9 cellular contexts compared by ENCODE assay signal in the genomic region with DNA sequence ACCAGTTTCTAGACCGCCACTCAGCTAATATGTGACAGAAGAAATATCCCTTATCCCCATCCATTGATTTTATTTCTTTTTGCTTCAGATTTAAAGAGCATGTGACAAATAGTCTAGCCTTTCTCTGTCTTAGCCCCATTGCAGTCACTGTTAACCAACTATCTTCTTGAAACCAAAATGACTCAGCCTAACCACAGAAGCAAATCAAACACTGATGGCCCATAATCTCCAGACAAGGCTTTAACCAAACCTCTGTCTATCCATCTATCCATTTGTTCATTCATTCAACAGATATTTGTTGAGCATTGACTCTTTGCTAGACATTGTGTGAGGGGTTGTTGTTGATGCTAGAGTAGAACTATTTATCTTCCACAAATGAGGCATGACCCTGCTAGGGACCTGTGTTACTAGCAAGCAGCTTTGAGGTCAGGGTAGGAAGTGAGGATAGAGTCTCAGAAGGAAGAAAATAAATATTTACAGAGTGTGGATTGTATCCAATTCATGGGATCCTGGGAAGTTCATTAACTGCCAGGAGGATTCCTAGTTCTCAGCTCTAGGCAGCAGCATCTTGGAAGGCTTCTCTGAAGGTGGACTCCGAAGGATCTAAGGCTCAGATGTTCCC. TPM values are rescaled to one million over a fixed set of nuclear protein-coding genes. Genes with fewer than 3 reads are reported as not detected.
DNase-seq lines count a peak whose midpoint lies in the region; ATAC-seq and TF ChIP-seq lines count a peak whose summit lies in the region.
"Had no signal": no experiment of that assay in that cellular context is flagged by ENCODE, and none has a peak within 500 bp of the region (broad histone marks: within the 10 kb centered on the region; RNA-seq: fewer than 3 reads in every experiment).

No MANE protein-coding gene starts in this region.

- in situ Hi-C loops in transverse colon (cut with MboI; ENCODE audit: low pct_ligation_motif_present in 1 of 4, low pct_unique_long_range_greater_than_20kb in 1 of 4, low sequenced_read_pairs in 3 of 4) = no loop called here

- H3K9me3 ChIP-seq in transverse colon = no peaks in the 10 kb centered on the region

- H3K36me3 Mint-ChIP-seq in progenitor cell of endocrine pancreas (ENCODE audit: insufficient read depth) = peaks cover 31% of the 10 kb centered on the region

- TF ChIP-seq CTCF in progenitor cell of endocrine pancreas (IDR thresholded peaks at IDR 0.05; ENCODE audit: unreplicated experiment) = no peak
- TF ChIP-seq CTCF in transverse colon (IDR thresholded peaks at IDR 0.05) = no peak

- H3K4me3 Mint-ChIP-seq in progenitor cell of endocrine pancreas (ENCODE audit: low read depth) = no peak overlapping the region
- H3K4me3 Mint-ChIP-seq: nephron had no signal

- H3K27me3 Mint-ChIP-seq in progenitor cell of endocrine pancreas = no peaks in the 10 kb centered on the region

- no peak for TF ChIP-seq POLR2A in transverse colon (IDR thresholded peaks at IDR 0.05)

- H3K4me1 ChIP-seq in transverse colon = no peaks in the 10 kb centered on the region

- intact Hi-C loops in transverse colon (cut with DNase I; ENCODE audit: low total_unique reads) = no loop called here

- WGBS in transverse colon (ENCODE audit: low coverage in 1 of 2), 2 donors = 63 to 80% methylated on average over 1 to 2 of the region's 2 CpGs

- no peak overlapping the region for H3K27ac ChIP-seq in transverse colon

- TF ChIP-seq EP300 in transverse colon (IDR thresholded peaks at IDR 0.05; ENCODE audit: low read depth) = no peak

- peaks cover 20% of the 10 kb centered on the region for H3K9me3 Mint-ChIP-seq in progenitor cell of endocrine pancreas (ENCODE audit: low read depth)

- H3K4me3 ChIP-seq in transverse colon = no peak overlapping the region

- DNase-seq in EL (peak; percentile 50), astrocyte of the hippocampus (ENCODE audit: low read depth, low spot score) (peak; percentile 19), NCI-H2029 (lab: John Stamatoyannopoulos, UW) (no peak), NCI-H510A (lab: John Stamatoyannopoulos, UW) (no peak), progenitor cell of endocrine pancreas (ENCODE audit: low spot score, unreplicated experiment) (no peak), transverse colon (no peak)

- peaks cover 9% of the 10 kb centered on the region for H3K4me1 Mint-ChIP-seq in progenitor cell of endocrine pancreas (ENCODE audit: low read depth)
- H3K4me1 Mint-ChIP-seq: nephron had no signal

- ATAC-seq in GM21381 (IDR thresholded peaks at IDR 0.05; ENCODE audit: unreplicated experiment) (peak; percentile 96), HG03196 (IDR thresholded peaks at IDR 0.05; ENCODE audit: unreplicated experiment) (peak; percentile 96)

- H3K27me3 ChIP-seq in transverse colon = no peaks in the 10 kb centered on the region

- no peak overlapping the region for H3K27ac Mint-ChIP-seq in progenitor cell of endocrine pancreas
- H3K27ac Mint-ChIP-seq: nephron had no signal

- H3K36me3 ChIP-seq in transverse colon = no peaks in the 10 kb centered on the region

RNA-seq across cellular contexts. Expression of gene HNRNPH2, which starts 22.5 kb away (rescaled TPM):
- 72.4 and 77.8 TPM in 2 replicates for total RNA-seq in progenitor cell of endocrine pancreas
- total RNA-seq in transverse colon = 10 to 100 TPM in 3 of 4 donors, 1 to 10 TPM in 1; 9.7 to 46.1 (median 33.2) TPM

RNA-seq across cellular contexts. Expression of gene GLA, which starts 22.8 kb away (rescaled TPM):
- total RNA-seq in progenitor cell of endocrine pancreas (35.9 and 36.7 TPM in 2 replicates), transverse colon (10 to 100 TPM in 2 of 4 donors, 1 to 10 TPM in 2; 1.4 to 20.8 (median 13.5) TPM)

RNA-seq across cellular contexts. Expression of gene RPL36A, which starts 39.8 kb away (rescaled TPM):
- total RNA-seq in progenitor cell of endocrine pancreas (306 and 310 TPM in 2 replicates), transverse colon (100 to 1,000 TPM; 227 to 838 (median 617) TPM)

RNA-seq across cellular contexts. Expression of gene BTK, which starts 44.6 kb away (rescaled TPM):
- total RNA-seq in progenitor cell of endocrine pancreas = not detected in 2 replicates
- total RNA-seq in transverse colon = 1 to 10 TPM in 3 of 4 donors, under 1 TPM in 1; 0.40 to 7.9 (median 4.4) TPM

RNA-seq across cellular contexts. Expression of gene ARMCX4, which starts 54.7 kb away (rescaled TPM):
- total RNA-seq in progenitor cell of endocrine pancreas (19.7 and 21.9 TPM in 2 replicates), transverse colon (10 to 100 TPM in 2 of 4 donors, 1 to 10 TPM in 2; 3.8 to 41.5 (median 10.6) TPM)

Comparison
In these comparisons a context has a peak if more than half of its experiments do, and no peak if none do; other contexts are left out.
1. DNase-seq: peak in EL (single experiment) and astrocyte of the hippocampus (single experiment); none in NCI-H2029 (single experiment), NCI-H510A (single experiment), progenitor cell of endocrine pancreas (single experiment) and transverse colon (single experiment).